Comparison of ENCODE assay signal across 9 cellular contexts in genomic region chr7:88111136-88111748, GRCh38.
DNase-seq lines count a peak whose midpoint lies in the region; ATAC-seq and TF ChIP-seq lines count a peak whose summit lies in the region.
"Had no signal": no experiment of that assay in that cellular context is flagged by ENCODE, and none has a peak within 500 bp of the region (broad histone marks: within the 10 kb centered on the region; RNA-seq: fewer than 3 reads in every experiment).

No MANE protein-coding gene starts in this region.

- no peak overlapping the region for H3K4me2 ChIP-seq in SK-N-SH

- POLR2A ChIA-PET in SK-N-SH (lab: Yijun Ruan, JAX), result interaction anchor here (1.6 kb wide), 1 partner anchor 177 kb away, joined by 8 read pairs; the partner anchor contains the start of gene ADAM22

- TF ChIP-seq RAD21 in SK-N-SH (IDR thresholded peaks at IDR 0.05; ENCODE audit: low read length), result peak; percentile 98

- H3K4me1 Mint-ChIP-seq in CD4-positive, CD25-positive, alpha-beta regulatory T cell, result no peaks in the 10 kb centered on the region
- H3K4me1 Mint-ChIP-seq: naive thymus-derived CD8-positive, alpha-beta T cell had no signal

- H3K27ac ChIP-seq in CD4-positive, CD25-positive, alpha-beta regulatory T cell (ENCODE audit: insufficient read depth, low read length, poor library complexity, severe bottlenecking), result no peak overlapping the region
- H3K27ac ChIP-seq in SK-N-SH (ENCODE audit: low read depth in 2 of 2, low read length in 1 of 2), result no peak overlapping the region

- 16% methylated on average over 4 of the region's 4 CpGs for WGBS in SK-N-SH (ENCODE audit: low lambda C conversion rate)

- ATAC-seq in CD4-positive, CD25-positive, alpha-beta regulatory T cell (ENCODE audit: low read depth in 2 of 2), result no peak
- ATAC-seq in GM19467 (IDR thresholded peaks at IDR 0.05; ENCODE audit: unreplicated experiment) (peak; percentile 56), HG03571 (IDR thresholded peaks at IDR 0.05; ENCODE audit: unreplicated experiment) (no peak)
- ATAC-seq: naive thymus-derived CD8-positive, alpha-beta T cell had no signal

- H3K9me2 ChIP-seq in SK-N-SH, result no peaks in the 10 kb centered on the region

- TF ChIP-seq EP300 in SK-N-SH (IDR thresholded peaks at IDR 0.05; ENCODE audit: borderline replicate concordance in 1 of 2, low read depth in 1 of 2, low read length in 1 of 2), result no peak

- H3K36me3 ChIP-seq in CD4-positive, CD25-positive, alpha-beta regulatory T cell (ENCODE audit: control insufficient read depth, insufficient read depth, low read length), result no peaks in the 10 kb centered on the region
- no peaks in the 10 kb centered on the region for H3K36me3 ChIP-seq in SK-N-SH (replicated peaks in 1 of 2; ENCODE audit: control insufficient read depth in 1 of 2, insufficient read depth in 2 of 2, low read length in 1 of 2)

- CTCF ChIA-PET in SK-N-SH (lab: Yijun Ruan, JAX), result interaction anchor here (0.6 to 5.1 kb wide), 47 partner anchors 9 to 605 kb away, joined by 3 to 23 read pairs (median 4); partner anchors contain the start of genes ADAM22, DBF4 and SLC25A40

- H3K4me3 ChIP-seq in CD4-positive, CD25-positive, alpha-beta regulatory T cell (ENCODE audit: low read depth, low read length), result no peak overlapping the region
- no peak overlapping the region for H3K4me3 ChIP-seq in SK-N-SH (ENCODE audit: low read depth in 2 of 2, low read length in 1 of 2)
- H3K4me3 ChIP-seq in foreskin fibroblast (ENCODE audit: low read depth in 1 of 2, low read length in 2 of 2), result no peak overlapping the region

- no peaks in the 10 kb centered on the region for H3K27me3 ChIP-seq in CD4-positive, CD25-positive, alpha-beta regulatory T cell (ENCODE audit: control insufficient read depth, insufficient read depth, low read length)
- H3K27me3 ChIP-seq in SK-N-SH (ENCODE audit: insufficient read depth), result no peaks in the 10 kb centered on the region

- H2AFZ ChIP-seq in SK-N-SH (ENCODE audit: low read depth), result no peak overlapping the region

- H3K9ac ChIP-seq in SK-N-SH, result no peak overlapping the region

- H3K9me3 Mint-ChIP-seq in CD4-positive, CD25-positive, alpha-beta regulatory T cell, result no peaks in the 10 kb centered on the region
- H3K9me3 Mint-ChIP-seq: naive thymus-derived CD8-positive, alpha-beta T cell had no signal

- peak in 2 of 3 donors; percentile 22 to 53 for DNase-seq in CD4-positive, CD25-positive, alpha-beta regulatory T cell
- DNase-seq in LoVo (ENCODE audit: low spot score) (peak; percentile 67), SK-N-SH (peak; percentile 36), foreskin fibroblast (peak; percentile 7 to 58), putamen (ENCODE audit: low spot score) (peak; percentile 39)
- DNase-seq in activated CD4-positive, alpha-beta T cell treated with anti-CD3 and anti-CD28 coated beads, Interleukin-2, amount 50 U/mL, for 4 hours, result no peak

- H3K79me2 ChIP-seq in SK-N-SH (ENCODE audit: insufficient read depth), result no peaks in the 10 kb centered on the region

- H3K27ac Mint-ChIP-seq in CD4-positive, CD25-positive, alpha-beta regulatory T cell, result no peak overlapping the region
- H3K27ac Mint-ChIP-seq: naive thymus-derived CD8-positive, alpha-beta T cell had no signal

- H3K36me3 Mint-ChIP-seq in CD4-positive, CD25-positive, alpha-beta regulatory T cell, result no peaks in the 10 kb centered on the region

- H3K4me3 Mint-ChIP-seq in CD4-positive, CD25-positive, alpha-beta regulatory T cell, result no peak overlapping the region
- H3K4me3 Mint-ChIP-seq: naive thymus-derived CD8-positive, alpha-beta T cell had no signal

- no peaks in the 10 kb centered on the region for H3K9me3 ChIP-seq in CD4-positive, CD25-positive, alpha-beta regulatory T cell (ENCODE audit: control insufficient read depth in 2 of 2, low read length in 2 of 2)
- no peaks in the 10 kb centered on the region for H3K9me3 ChIP-seq in SK-N-SH

- no peaks in the 10 kb centered on the region for H4K20me1 ChIP-seq in SK-N-SH (ENCODE audit: insufficient read depth)

- no peaks in the 10 kb centered on the region for H3K4me1 ChIP-seq in CD4-positive, CD25-positive, alpha-beta regulatory T cell (ENCODE audit: control insufficient read depth, insufficient read depth, low read length, poor library complexity, severe bottlenecking)
- H3K4me1 ChIP-seq in SK-N-SH (ENCODE audit: control insufficient read depth in 1 of 2, insufficient read depth in 2 of 2, low read depth in 1 of 2, low read length in 1 of 2), result peaks cover 0 to 9% of the 10 kb centered on the region in 2 experiments; a peak in 2 of 4 replicates

- H3F3A ChIP-seq in SK-N-SH (replicated peaks; ENCODE audit: insufficient read depth), result no peaks in the 10 kb centered on the region

- TF ChIP-seq CTCF in SK-N-SH (IDR thresholded peaks at IDR 0.05) (peak; percentile 92), foreskin fibroblast (IDR thresholded peaks at IDR 0.05; ENCODE audit: low read depth, low read length) (peak; percentile 42)

- no peaks in the 10 kb centered on the region for H3K27me3 Mint-ChIP-seq in CD4-positive, CD25-positive, alpha-beta regulatory T cell
- H3K27me3 Mint-ChIP-seq: naive thymus-derived CD8-positive, alpha-beta T cell had no signal

TF ChIP-seq in SK-N-SH, 30 proteins besides CTCF, POLR2A, EP300 and RAD21:
- TF ChIP-seq FOSL2 (IDR thresholded peaks at IDR 0.05; ENCODE audit: borderline replicate concordance, low read depth), result peak; percentile 69; the same call in 1 of the 2 replicates
- TF ChIP-seq TAF1 (IDR thresholded peaks at IDR 0.05; ENCODE audit: borderline replicate concordance, low read depth, low read length), result no peak
- no peak for TF ChIP-seq YY1 (IDR thresholded peaks at IDR 0.05; ENCODE audit: low read depth)
- no peak for TF ChIP-seq USF1 (IDR thresholded peaks at IDR 0.05; ENCODE audit: borderline replicate concordance, low read depth)
- no peak for TF ChIP-seq NFIC (IDR thresholded peaks at IDR 0.05; ENCODE audit: borderline replicate concordance)
- TF ChIP-seq TCF12 (IDR thresholded peaks at IDR 0.05), result no peak
- TF ChIP-seq SMC3 (IDR thresholded peaks at IDR 0.05; ENCODE audit: low read depth, low read length), result peak; percentile 77
- TF ChIP-seq GABPA (IDR thresholded peaks at IDR 0.05; ENCODE audit: low read depth), result no peak
- TF ChIP-seq JUND (IDR thresholded peaks at IDR 0.05), result peak; percentile 66

Comparison
In these comparisons a context has a peak if more than half of its experiments do, and no peak if none do; other contexts are left out.
1. DNase-seq: peak in CD4-positive, CD25-positive, alpha-beta regulatory T cell (2 of 3), LoVo (single experiment), SK-N-SH (single experiment), foreskin fibroblast (2 of 2) and putamen (single experiment); none in activated CD4-positive, alpha-beta T cell treated with anti-CD3 and anti-CD28 coated beads, Interleukin-2, amount 50 U/mL, for 4 hours (0 of 2).